ENCODE assay signal across 22 cellular contexts in genomic region chr2:86056935-86057334, GRCh38. TPM values are rescaled to one million over a fixed set of nuclear protein-coding genes. Genes with fewer than 3 reads are reported as not detected.
DNase-seq lines count a peak whose midpoint lies in the region; ATAC-seq, FAIRE-seq and TF ChIP-seq lines count a peak whose summit lies in the region.
"Had no signal": no experiment of that assay in that cellular context is flagged by ENCODE, and none has a peak within 500 bp of the region (broad histone marks: within the 10 kb centered on the region; RNA-seq: fewer than 3 reads in every experiment).

No MANE protein-coding gene starts in this region.

- no peak for FAIRE-seq in bronchial epithelial cell (lab: Jason Lieb, UNC)
- FAIRE-seq in RCC 7860 (lab: Jason Lieb, UNC), result no peak
- FAIRE-seq: A204.1, GM19239, HTR-8/SVneo had no signal

- no peaks in the 10 kb centered on the region for H3K9me3 Mint-ChIP-seq in HFFc6
- H3K9me3 Mint-ChIP-seq: CD4-positive, CD25-positive, alpha-beta regulatory T cell; CD8-positive, alpha-beta memory T cell; IgD-negative memory B cell had no signal

- DNase-seq in ELR (ENCODE audit: low read depth), result peak; percentile 28
- peak; percentile 36 for DNase-seq in HFFc6
- peak; percentile 13 for DNase-seq in bronchial epithelial cell (ENCODE audit: low read depth)
- no peak for DNase-seq in NCI-H1092 (lab: John Stamatoyannopoulos, UW)
- no peak for DNase-seq in RCC 7860 (ENCODE audit: low spot score)
- DNase-seq: ACHN; BE2C; C1 segment of cervical spinal cord; CD4-positive, CD25-positive, alpha-beta regulatory T cell; CD8-positive, alpha-beta memory T cell; COR-L47; DMS 273 treated with DMSO at 0.1 percent for 48 hours; DMS53; DND-41; GF-D8; KBM-7 had no signal

- no peak for ATAC-seq in GM19023 (IDR thresholded peaks at IDR 0.05; ENCODE audit: unreplicated experiment)

- no peaks in the 10 kb centered on the region for H3K27me3 ChIP-seq in bronchial epithelial cell (ENCODE audit: control insufficient read depth, insufficient read depth, low read length)
- H3K27me3 ChIP-seq: BE2C had no signal

- H3K36me3 Mint-ChIP-seq in HFFc6 (ENCODE audit: low read depth), result peaks cover 37% of the 10 kb centered on the region

- peak overlapping the region; percentile 40; the same call in 1 of the 2 replicates for H3K27ac Mint-ChIP-seq in HFFc6
- H3K27ac Mint-ChIP-seq: CD4-positive, CD25-positive, alpha-beta regulatory T cell; IgD-negative memory B cell had no signal

- no peak for TF ChIP-seq CTCF in HFFc6 (IDR thresholded peaks at IDR 0.05)
- TF ChIP-seq CTCF in bronchial epithelial cell (IDR thresholded peaks at IDR 0.05; ENCODE audit: insufficient read depth, low read length, severe bottlenecking), result no peak

- no peak overlapping the region for H3K4me3 ChIP-seq in bronchial epithelial cell (ENCODE audit: low read depth, low read length)
- H3K4me3 ChIP-seq: HAP-1 had no signal

- H3K36me3 ChIP-seq in bronchial epithelial cell (ENCODE audit: control insufficient read depth, insufficient read depth, low read length), result peaks cover 10% of the 10 kb centered on the region

- no peak overlapping the region for H3K4me3 Mint-ChIP-seq in HFFc6
- H3K4me3 Mint-ChIP-seq: CD4-positive, CD25-positive, alpha-beta regulatory T cell; CD8-positive, alpha-beta memory T cell; IgD-negative memory B cell had no signal

- H3K4me1 Mint-ChIP-seq in HFFc6 (ENCODE audit: low read depth), result peaks cover 39% of the 10 kb centered on the region

- no peaks in the 10 kb centered on the region for H3K27me3 Mint-ChIP-seq in HFFc6 (ENCODE audit: insufficient read depth)
- H3K27me3 Mint-ChIP-seq: CD4-positive, CD25-positive, alpha-beta regulatory T cell; CD8-positive, alpha-beta memory T cell; IgD-negative memory B cell had no signal

RNA-seq across cellular contexts. Expression of gene POLR1A, which starts 48.8 kb away (rescaled TPM):
- 10 to 100 TPM; 32.2 to 37.6 (median 34.8) TPM for total RNA-seq in HFFc6 (2021; fragmentation: NEBNext Ultra II Directional; extraction: Animal tissue kit (Norgen Biotek cat#: 25700))
- 9.7 and 12.0 TPM in 2 replicates for total RNA-seq in bronchial epithelial cell

RNA-seq across cellular contexts. Expression of gene PTCD3, which starts 49.1 kb away (rescaled TPM):
- 10 to 100 TPM; 59.5 to 75.4 (median 69.3) TPM for total RNA-seq in HFFc6 (2021; fragmentation: NEBNext Ultra II Directional; extraction: Animal tissue kit (Norgen Biotek cat#: 25700))
- 48.4 and 57.2 TPM in 2 replicates for total RNA-seq in bronchial epithelial cell

Comparison
In these comparisons a context has a peak if more than half of its experiments do, and no peak if none do; other contexts are left out.
1. DNase-seq: peak in ELR (single experiment), HFFc6 (single experiment) and bronchial epithelial cell (single experiment); none in NCI-H1092 (single experiment) and RCC 7860 (single experiment).